37 cellular contexts compared by ENCODE assay signal in genomic region chr11:104781037-104781436, GRCh38.
"Had no signal": no experiment of that assay in that cellular context is flagged by ENCODE, and none has a peak within 500 bp of the region (broad histone marks: within the 10 kb centered on the region; RNA-seq: fewer than 3 reads in every experiment).

No MANE protein-coding gene starts in this region.

- H3K27me3 Mint-ChIP-seq: activated CD4-positive, alpha-beta memory T cell treated with anti-CD3 and anti-CD28 coated beads for 36 hours; activated CD4-positive, alpha-beta T cell treated with anti-CD3 and anti-CD28 coated beads for 36 hours; activated CD4-positive, alpha-beta T cell treated with anti-CD3 and anti-CD28 coated beads, Interleukin-2, amount 10 ng/mL, durations not matched to agents 24 days and 14 days; activated naive CD4-positive, alpha-beta T cell treated with anti-CD3 and anti-CD28 coated beads, Interleukin-2, amount 50 U/mL, for 24 hours; activated naive CD8-positive, alpha-beta T cell treated with anti-CD3 and anti-CD28 coated beads for 36 hours; activated naive CD8-positive, alpha-beta T cell treated with anti-CD3 and anti-CD28 coated beads, Interleukin-2, amount 50 U/mL, for 24 hours; effector memory CD8-positive, alpha-beta T cell; T-helper 17 cell had no signal

- H3K4me1 Mint-ChIP-seq: activated CD4-positive, alpha-beta T cell treated with anti-CD3 and anti-CD28 coated beads for 36 hours; activated CD4-positive, alpha-beta T cell treated with anti-CD3 and anti-CD28 coated beads, Interleukin-2, amount 10 ng/mL, durations not matched to agents 24 days and 14 days; activated CD8-positive, alpha-beta memory T cell treated with anti-CD3 and anti-CD28 coated beads, Interleukin-2, amount 10 ng/mL, durations not matched to agents 7 days and 5 days; activated naive CD8-positive, alpha-beta T cell treated with anti-CD3 and anti-CD28 coated beads, Interleukin-2, amount 50 U/mL, for 24 hours had no signal

- ATAC-seq: activated CD4-positive, alpha-beta T cell treated with anti-CD3 and anti-CD28 coated beads for 36 hours; activated CD8-positive, alpha-beta memory T cell treated with anti-CD3 and anti-CD28 coated beads, Interleukin-2, amount 10 ng/mL, durations not matched to agents 7 days and 5 days; activated CD8-positive, alpha-beta T cell treated with anti-CD3 and anti-CD28 coated beads, Interleukin-2, amount 10 ng/mL, durations not matched to agents 7 days and 5 days; activated naive CD8-positive, alpha-beta T cell treated with anti-CD3 and anti-CD28 coated beads, Interleukin-2, amount 50 U/mL, for 24 hours; body of pancreas; effector memory CD8-positive, alpha-beta T cell; gastrocnemius medialis; heart left ventricle; T-helper 17 cell had no signal

- H3K27ac Mint-ChIP-seq: activated CD4-positive, alpha-beta memory T cell treated with anti-CD3 and anti-CD28 coated beads for 36 hours; activated CD4-positive, alpha-beta T cell treated with anti-CD3 and anti-CD28 coated beads for 36 hours; activated CD4-positive, alpha-beta T cell treated with anti-CD3 and anti-CD28 coated beads, Interleukin-2, amount 10 ng/mL, durations not matched to agents 24 days and 14 days; activated CD8-positive, alpha-beta memory T cell treated with anti-CD3 and anti-CD28 coated beads, Interleukin-2, amount 10 ng/mL, durations not matched to agents 7 days and 5 days; activated CD8-positive, alpha-beta T cell treated with anti-CD3 and anti-CD28 coated beads, Interleukin-2, amount 10 ng/mL, durations not matched to agents 7 days and 5 days; activated naive CD4-positive, alpha-beta T cell treated with anti-CD3 and anti-CD28 coated beads for 36 hours; activated naive CD4-positive, alpha-beta T cell treated with anti-CD3 and anti-CD28 coated beads, Interleukin-2, amount 50 U/mL, for 24 hours; activated naive CD8-positive, alpha-beta T cell treated with anti-CD3 and anti-CD28 coated beads for 36 hours; activated naive CD8-positive, alpha-beta T cell treated with anti-CD3 and anti-CD28 coated beads, Interleukin-2, amount 50 U/mL, for 24 hours; activated T-helper 1 cell treated with anti-CD3 and anti-CD28 coated beads, Interleukin-12 subunit alpha, Interleukin-12 subunit beta, Interleukin-2, Interleukin-4 antibody, amounts not matched to agents 30 ng/mL and 10 ng/mL and 1 ng/mL, durations not matched to agents 14 hours and 24 hours and 36 hours; activated T-helper 2 cell treated with anti-CD3 and anti-CD28 coated beads, Interferon-gamma antibody, Interleukin-2, Interleukin-4, amounts not matched to agents 10 μg/mL and 5 μg/mL and 100 μg/mL, durations not matched to agents 14 hours and 24 hours and 36 hours; effector memory CD8-positive, alpha-beta T cell; T-helper 17 cell; T-helper 2 cell treated with Interferon-gamma antibody and Interleukin-4, amounts not matched to agents 5 μg/mL and 100 μg/mL, for 36 hours had no signal

- H3K4me3 Mint-ChIP-seq: activated CD4-positive, alpha-beta memory T cell treated with anti-CD3 and anti-CD28 coated beads for 36 hours; activated CD4-positive, alpha-beta T cell treated with anti-CD3 and anti-CD28 coated beads for 36 hours; activated CD4-positive, alpha-beta T cell treated with anti-CD3 and anti-CD28 coated beads, Interleukin-2, amount 10 ng/mL, durations not matched to agents 24 days and 14 days; activated CD8-positive, alpha-beta memory T cell treated with anti-CD3 and anti-CD28 coated beads, Interleukin-2, amount 10 ng/mL, durations not matched to agents 7 days and 5 days; activated CD8-positive, alpha-beta T cell treated with anti-CD3 and anti-CD28 coated beads, Interleukin-2, amount 10 ng/mL, durations not matched to agents 7 days and 5 days; activated naive CD4-positive, alpha-beta T cell treated with anti-CD3 and anti-CD28 coated beads for 36 hours; activated naive CD4-positive, alpha-beta T cell treated with anti-CD3 and anti-CD28 coated beads, Interleukin-2, amount 50 U/mL, for 24 hours; activated naive CD8-positive, alpha-beta T cell treated with anti-CD3 and anti-CD28 coated beads for 36 hours; activated naive CD8-positive, alpha-beta T cell treated with anti-CD3 and anti-CD28 coated beads, Interleukin-2, amount 50 U/mL, for 24 hours; activated T-helper 1 cell treated with anti-CD3 and anti-CD28 coated beads, Interleukin-12 subunit alpha, Interleukin-12 subunit beta, Interleukin-2, Interleukin-4 antibody, amounts not matched to agents 30 ng/mL and 10 ng/mL and 1 ng/mL, durations not matched to agents 14 hours and 24 hours and 36 hours; effector memory CD8-positive, alpha-beta T cell; T-helper 17 cell; T-helper 2 cell treated with Interferon-gamma antibody and Interleukin-4, amounts not matched to agents 5 μg/mL and 100 μg/mL, for 36 hours had no signal

- H3K36me3 Mint-ChIP-seq: activated CD4-positive, alpha-beta memory T cell treated with anti-CD3 and anti-CD28 coated beads for 36 hours; activated naive CD4-positive, alpha-beta T cell treated with anti-CD3 and anti-CD28 coated beads, Interleukin-2, amount 50 U/mL, for 24 hours; activated naive CD8-positive, alpha-beta T cell treated with anti-CD3 and anti-CD28 coated beads for 36 hours had no signal

- DNase-seq: activated CD4-positive, alpha-beta memory T cell treated with anti-CD3 and anti-CD28 coated beads for 36 hours; activated CD4-positive, alpha-beta T cell treated with anti-CD3 and anti-CD28 coated beads for 36 hours; activated CD4-positive, alpha-beta T cell treated with anti-CD3 and anti-CD28 coated beads, Interleukin-2, amount 10 ng/mL, durations not matched to agents 24 days and 14 days; activated CD4-positive, CD25-positive, alpha-beta regulatory T cell; activated CD4-positive, CD25-positive, alpha-beta regulatory T cell treated with anti-CD3 and anti-CD28 coated beads, Interleukin-2, amount 50 U/mL, for 72 hours; activated CD8-positive, alpha-beta memory T cell treated with anti-CD3 and anti-CD28 coated beads, Interleukin-2, amount 10 ng/mL, durations not matched to agents 7 days and 5 days; activated CD8-positive, alpha-beta memory T cell treated with anti-CD3 and anti-CD28 coated beads, Interleukin-2, amount 50 U/mL, for 4 hours; activated CD8-positive, alpha-beta T cell treated with anti-CD3 and anti-CD28 coated beads, Interleukin-2, amount 10 ng/mL, durations not matched to agents 7 days and 5 days; activated effector memory CD4-positive, alpha-beta T cell treated with anti-CD3 and anti-CD28 coated beads, Interleukin-2, amount 50 U/mL, for 16 hours; activated naive CD4-positive, alpha-beta T cell treated with anti-CD3 and anti-CD28 coated beads for 36 hours; activated naive CD8-positive, alpha-beta T cell treated with anti-CD3 and anti-CD28 coated beads for 36 hours; activated naive CD8-positive, alpha-beta T cell treated with anti-CD3 and anti-CD28 coated beads, Interleukin-2, amount 50 U/mL, for 24 hours; activated T-cell treated with anti-CD3 and anti-CD28 coated beads, Interleukin-2, amount 50 U/mL, for 1 hour; activated T-cell treated with anti-CD3 and anti-CD28 coated beads, Interleukin-2, amount 50 U/mL, for 48 hours; adrenal gland; amygdala; aorta; body of pancreas; caudate nucleus; cortex of kidney; dermis blood vessel endothelial cell; effector CD4-positive, alpha-beta T cell; effector memory CD8-positive, alpha-beta T cell; erythroblast; foreskin keratinocyte; gastrocnemius medialis; glutamatergic neuron; heart left ventricle; T-helper 17 cell; T1000; WERI-Rb-1 had no signal

- H3K36me3 ChIP-seq: adrenal gland, esophagus muscularis mucosa, gastrocnemius medialis, heart left ventricle, WERI-Rb-1 had no signal

- H3K9me3 Mint-ChIP-seq: activated CD4-positive, alpha-beta memory T cell treated with anti-CD3 and anti-CD28 coated beads for 36 hours; activated naive CD4-positive, alpha-beta T cell treated with anti-CD3 and anti-CD28 coated beads for 36 hours; activated naive CD4-positive, alpha-beta T cell treated with anti-CD3 and anti-CD28 coated beads, Interleukin-2, amount 50 U/mL, for 24 hours; activated naive CD8-positive, alpha-beta T cell treated with anti-CD3 and anti-CD28 coated beads for 36 hours; activated naive CD8-positive, alpha-beta T cell treated with anti-CD3 and anti-CD28 coated beads, Interleukin-2, amount 50 U/mL, for 24 hours; activated T-helper 2 cell treated with anti-CD3 and anti-CD28 coated beads, Interferon-gamma antibody, Interleukin-2, Interleukin-4, amounts not matched to agents 10 μg/mL and 5 μg/mL and 100 μg/mL, durations not matched to agents 14 hours and 24 hours and 36 hours; effector memory CD8-positive, alpha-beta T cell had no signal

- H3K4me1 ChIP-seq: adrenal gland, body of pancreas, esophagus muscularis mucosa, gastrocnemius medialis had no signal

- H3K27me3 ChIP-seq: adrenal gland, body of pancreas, esophagus muscularis mucosa, foreskin keratinocyte, gastrocnemius medialis, heart left ventricle had no signal

- H3K27ac ChIP-seq: adrenal gland, body of pancreas, esophagus muscularis mucosa, foreskin keratinocyte, gastrocnemius medialis, heart left ventricle, WERI-Rb-1 had no signal

- H3K4me3 ChIP-seq: adrenal gland, body of pancreas, esophagus muscularis mucosa, gastrocnemius medialis, heart left ventricle had no signal

- H3K9me3 ChIP-seq: adrenal gland, body of pancreas, esophagus muscularis mucosa, gastrocnemius medialis, heart left ventricle had no signal

- FAIRE-seq: colon had no signal
